15 cellular contexts compared by ENCODE assay signal in the genomic region with DNA sequence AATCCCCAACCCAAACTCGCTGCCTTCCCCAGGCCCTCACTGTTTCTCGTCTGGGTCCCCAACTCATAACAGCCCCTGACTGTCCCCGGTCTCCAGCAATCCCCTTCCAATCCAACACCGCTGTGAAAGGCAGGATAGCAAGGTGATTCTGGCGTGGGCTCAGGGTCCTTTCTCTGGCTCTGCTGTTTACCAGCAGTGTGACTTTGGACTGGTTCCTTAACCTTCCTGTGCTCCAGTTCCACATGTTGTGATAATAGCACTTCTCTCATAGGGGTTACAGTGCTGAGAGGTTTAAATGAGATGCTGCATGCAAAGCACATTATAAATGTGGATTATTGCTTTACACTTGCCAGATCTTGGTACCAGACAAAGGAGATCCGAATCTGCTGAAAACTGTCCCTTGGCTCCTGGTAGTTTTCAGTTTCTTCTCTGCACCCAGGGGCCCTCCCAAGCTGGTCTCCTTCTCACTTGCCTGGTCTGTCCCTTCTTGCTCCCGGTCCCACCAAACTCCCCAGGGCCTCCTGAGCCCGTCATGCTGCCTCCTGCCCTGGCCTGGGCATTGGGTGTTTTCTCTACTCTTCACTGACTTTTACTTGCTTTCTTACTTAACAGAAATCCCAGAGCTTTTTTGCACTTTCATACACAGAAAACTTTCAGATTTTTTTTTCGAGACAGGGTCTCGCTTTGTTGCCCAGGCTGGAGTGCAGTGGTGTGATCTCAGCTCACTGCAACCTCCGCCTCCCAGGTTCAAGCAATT. TPM values are rescaled to one million over a fixed set of nuclear protein-coding genes. Genes with fewer than 3 reads are reported as not detected.
DNase-seq lines count a peak whose midpoint lies in the region; ATAC-seq and TF ChIP-seq lines count a peak whose summit lies in the region.
"Had no signal": no experiment of that assay in that cellular context is flagged by ENCODE, and none has a peak within 500 bp of the region (broad histone marks: within the 10 kb centered on the region; RNA-seq: fewer than 3 reads in every experiment).

No MANE protein-coding gene starts in this region.

- H3K27me3 Mint-ChIP-seq in Calu3 (ENCODE audit: unreplicated experiment): no peaks in the 10 kb centered on the region
- H3K27me3 Mint-ChIP-seq in memory B cell: no peaks in the 10 kb centered on the region

- H3K9me3 ChIP-seq in RWPE2 (ENCODE audit: severe bottlenecking): no peaks in the 10 kb centered on the region
- H3K9me3 ChIP-seq: breast epithelium had no signal

- no TSS peak for BruUV-seq in Calu3 (replicated peaks; lab: Mats Ljungman, UMichigan)

- no peaks in the 10 kb centered on the region for H3K36me3 ChIP-seq in ACC112 (ENCODE audit: insufficient read depth, low read length)
- no peaks in the 10 kb centered on the region for H3K36me3 ChIP-seq in RWPE2 (ENCODE audit: low read depth)
- H3K36me3 ChIP-seq: breast epithelium had no signal

- H3K4me1 ChIP-seq in ACC112 (ENCODE audit: control insufficient read depth, insufficient read depth, low read length, unreplicated experiment) (peaks cover 59% of the 10 kb centered on the region), RWPE2 (ENCODE audit: insufficient read depth, poor library complexity, severe bottlenecking) (peaks cover 34% of the 10 kb centered on the region)
- H3K4me1 ChIP-seq: breast epithelium, parathyroid adenoma had no signal

- H3K36me3 Mint-ChIP-seq in Calu3 (ENCODE audit: insufficient read depth, unreplicated experiment): peaks cover 16% of the 10 kb centered on the region
- H3K36me3 Mint-ChIP-seq in memory B cell: no peaks in the 10 kb centered on the region

- 0 out of 2 replicates have a peak overlapping the region, but pooled peaks have one; percentile 29 for H3K27ac ChIP-seq in ACC112 (ENCODE audit: low read depth, low read length)
- H3K27ac ChIP-seq in RWPE2 (ENCODE audit: poor library complexity, severe bottlenecking): peak overlapping the region; percentile 95
- H3K27ac ChIP-seq: breast epithelium, hepatocyte, parathyroid adenoma had no signal

- TF ChIP-seq CTCF in Calu3 (IDR thresholded peaks at IDR 0.05; ENCODE audit: unreplicated experiment): no peak
- no peak for TF ChIP-seq CTCF in RWPE2 (IDR thresholded peaks at IDR 0.05; ENCODE audit: poor library complexity, severe bottlenecking)

- peaks cover 77% of the 10 kb centered on the region for H3K4me1 Mint-ChIP-seq in Calu3 (ENCODE audit: low read depth, unreplicated experiment)
- peaks cover 84% of the 10 kb centered on the region for H3K4me1 Mint-ChIP-seq in memory B cell

- H3K27me3 ChIP-seq in ACC112 (ENCODE audit: insufficient read depth, low read length): no peaks in the 10 kb centered on the region
- no peaks in the 10 kb centered on the region for H3K27me3 ChIP-seq in RWPE2 (ENCODE audit: insufficient read depth, poor library complexity, severe bottlenecking)
- H3K27me3 ChIP-seq: breast epithelium, hepatocyte had no signal

- H3K9me3 Mint-ChIP-seq in Calu3 (ENCODE audit: low read depth, unreplicated experiment) (peaks cover 2% of the 10 kb centered on the region), memory B cell (no peaks in the 10 kb centered on the region)

- H3K4me3 Mint-ChIP-seq in Calu3 (ENCODE audit: low read depth, unreplicated experiment) (no peak overlapping the region), memory B cell (no peak overlapping the region)

- H2AFZ ChIP-seq in ACC112 (ENCODE audit: low read length, unreplicated experiment): no peak overlapping the region
- H2AFZ ChIP-seq: hepatocyte, parathyroid adenoma had no signal

- ATAC-seq in RWPE2 (ENCODE audit: low read depth): no peak
- no peak for ATAC-seq in memory B cell (ENCODE audit: low read depth)
- no peak for ATAC-seq in HG02884 (IDR thresholded peaks at IDR 0.05; ENCODE audit: unreplicated experiment)

- CTCF ChIA-PET in Calu3 (lab: Charles Lee): interaction anchor here (0.6 to 1.1 kb wide), 3 partner anchors 9 to 189 kb away, joined by 3 to 4 read pairs (median 3); no protein-coding TSS in a partner anchor

- H3K4me3 ChIP-seq in ACC112 (ENCODE audit: low read depth, low read length) (no peak overlapping the region), RWPE2 (ENCODE audit: severe bottlenecking) (no peak overlapping the region)
- H3K4me3 ChIP-seq: breast epithelium, hepatocyte had no signal

- H3K27ac Mint-ChIP-seq in Calu3 (ENCODE audit: unreplicated experiment) (peak overlapping the region; percentile 69), memory B cell (peak overlapping the region; percentile 96)

- intact Hi-C loops in Calu3 (cut with micrococcal nuclease; ENCODE audit: unreplicated experiment): no loop called here

- no peaks in the 10 kb centered on the region for H3K79me2 ChIP-seq in ACC112 (ENCODE audit: control insufficient read depth, insufficient read depth, low read length, unreplicated experiment)
- H3K79me2 ChIP-seq: hepatocyte, parathyroid adenoma had no signal

- DNase-seq in Calu3 (no peak), RWPE2 (ENCODE audit: low spot score) (no peak), memory B cell (ENCODE audit: low spot score in 2 of 2) (no peak), kidney glomerular epithelial cell (lab: John Stamatoyannopoulos, UW) (no peak), NCI-H2029 treated with DMSO at 0.1 percent for 48 hours (lab: John Stamatoyannopoulos, UW) (no peak), cerebellum (ENCODE audit: low spot score) (no peak)
- DNase-seq: activated CD4-positive, alpha-beta T cell treated with anti-CD3 and anti-CD28 coated beads, Interleukin-2, amount 50 U/mL, for 48 hours; NCI-H1436 treated with DMSO at 0.1 percent for 48 hours; NCI-H345; SHP77 had no signal

RNA-seq across cellular contexts. Expression of a gene that starts 26.8 kb away (rescaled TPM):
- total RNA-seq in Calu3 (2022) (not detected in 2 replicates), cerebellum (0.54 TPM)

RNA-seq across cellular contexts. Expression of a gene that starts 39.5 kb away (rescaled TPM):
- total RNA-seq in Calu3 (2022): 67.6 and 74.8 TPM in 2 replicates
- 18.1 TPM for total RNA-seq in cerebellum
